In genomic region chr5:52861368-52861767, GRCh38 we compare ENCODE assay signal across 27 cellular contexts.
DNase-seq lines count a peak whose midpoint lies in the region; ATAC-seq, FAIRE-seq and TF ChIP-seq lines count a peak whose summit lies in the region.
"Had no signal": no experiment of that assay in that cellular context is flagged by ENCODE, and none has a peak within 500 bp of the region (broad histone marks: within the 10 kb centered on the region; RNA-seq: fewer than 3 reads in every experiment).

No MANE protein-coding gene starts in this region.

- H3K27me3 ChIP-seq in gastroesophageal sphincter (no peaks in the 10 kb centered on the region), small intestine (ENCODE audit: control insufficient read depth in 2 of 2, insufficient read depth in 2 of 2, low read length in 2 of 2) (no peaks in the 10 kb centered on the region)
- H3K27me3 ChIP-seq: MG63 had no signal

- peaks cover 0 to 25% of the 10 kb centered on the region in 2 donors for H3K36me3 ChIP-seq in gastroesophageal sphincter
- peaks cover 0 to 1% of the 10 kb centered on the region in 2 donors for H3K36me3 ChIP-seq in small intestine (ENCODE audit: control insufficient read depth in 2 of 2, insufficient read depth in 2 of 2, low read length in 2 of 2)
- H3K36me3 ChIP-seq: MG63 had no signal

- H3K27ac ChIP-seq in C4-2B (peak overlapping the region; percentile 60), gastroesophageal sphincter (peak overlapping the region in 3 of 4 donors; percentile 5 to 51 (median 34)), small intestine (ENCODE audit: low read depth in 1 of 2, low read length in 1 of 2) (no peak overlapping the region)
- H3K27ac ChIP-seq: PC-9 had no signal

- no peak for TF ChIP-seq EP300 in gastroesophageal sphincter (IDR thresholded peaks at IDR 0.05)

- H3K4me1 Mint-ChIP-seq in chondrocyte (ENCODE audit: low read depth): peaks cover 57% of the 10 kb centered on the region
- H3K4me1 Mint-ChIP-seq in effector memory CD8-positive, alpha-beta T cell (ENCODE audit: low read depth in 2 of 2): no peaks in the 10 kb centered on the region
- H3K4me1 Mint-ChIP-seq: CD4-positive, CD25-positive, alpha-beta regulatory T cell; GM23338; H9; IgD-negative memory B cell had no signal

- H3K4me1 ChIP-seq in gastroesophageal sphincter (peaks cover 10 to 58% (median 16%) of the 10 kb centered on the region in 3 donors), small intestine (ENCODE audit: control insufficient read depth in 2 of 2, insufficient read depth in 1 of 2, low read depth in 1 of 2, low read length in 1 of 2) (no peaks in the 10 kb centered on the region)

- TF ChIP-seq CTCF in C4-2B (conservative IDR thresholded peaks at IDR 0.05) (no peak), chondrocyte (IDR thresholded peaks at IDR 0.05) (no peak), gastroesophageal sphincter (IDR thresholded peaks at IDR 0.05) (no peak)

- ATAC-seq in gastroesophageal sphincter (no peak), GM19467 (IDR thresholded peaks at IDR 0.05; ENCODE audit: unreplicated experiment) (no peak)
- ATAC-seq in effector memory CD8-positive, alpha-beta T cell (replicated peaks): no peak
- ATAC-seq: GM23338 had no signal

- no peaks in the 10 kb centered on the region for H3K27me3 Mint-ChIP-seq in chondrocyte (ENCODE audit: low read depth)
- no peaks in the 10 kb centered on the region for H3K27me3 Mint-ChIP-seq in effector memory CD8-positive, alpha-beta T cell
- H3K27me3 Mint-ChIP-seq: IgD-negative memory B cell had no signal

- no peak overlapping the region for H3K4me3 ChIP-seq in gastroesophageal sphincter
- H3K4me3 ChIP-seq in small intestine (ENCODE audit: low read depth in 1 of 2, low read length in 2 of 2): no peak overlapping the region
- H3K4me3 ChIP-seq: GM23338, MG63, PC-9 had no signal

- FAIRE-seq in small intestine (lab: Jason Lieb, UNC): no peak
- FAIRE-seq: GM18507 had no signal

- H3K27ac Mint-ChIP-seq in chondrocyte (ENCODE audit: unreplicated experiment): peak overlapping the region; percentile 32
- no peak overlapping the region for H3K27ac Mint-ChIP-seq in effector memory CD8-positive, alpha-beta T cell
- H3K27ac Mint-ChIP-seq: CD4-positive, CD25-positive, alpha-beta regulatory T cell; GM23338; H9; IgD-negative memory B cell had no signal

- peak; percentile 20 for DNase-seq in M059J (ENCODE audit: low read depth)
- no peak for DNase-seq in chondrocyte (ENCODE audit: low spot score)
- no peak for DNase-seq in small intestine
- DNase-seq in effector memory CD8-positive, alpha-beta T cell: no peak
- no peak for DNase-seq in EL
- DNase-seq: 8988T; ACHN; CD4-positive, CD25-positive, alpha-beta regulatory T cell; DMS153; DND-41; H9; MG63; NCI-H1105 treated with DMSO at 0.1 percent for 48 hours; NCI-H2029; NCI-H446 treated with DMSO at 0.1 percent for 48 hours; NCI-H526; NCI-H82; NK-92 treated with Interleukin-12 subunit alpha and Interleukin-12 subunit beta, amount 100 ng/mL, for 24 hours; RPMI8226; SK-N-SH had no signal

- H3K9me3 Mint-ChIP-seq in chondrocyte (ENCODE audit: low read depth): no peaks in the 10 kb centered on the region
- no peaks in the 10 kb centered on the region for H3K9me3 Mint-ChIP-seq in effector memory CD8-positive, alpha-beta T cell
- H3K9me3 Mint-ChIP-seq: CD4-positive, CD25-positive, alpha-beta regulatory T cell; GM23338; H9; IgD-negative memory B cell had no signal

- no peak for TF ChIP-seq POLR2A in gastroesophageal sphincter (IDR thresholded peaks at IDR 0.05)

- 85 to 89% methylated on average over 3 to 5 of the region's 5 CpGs for WGBS in gastroesophageal sphincter (ENCODE audit: low coverage in 1 of 2), 2 donors
- WGBS in small intestine, 3 donors: 88 to 93% (median 92%) methylated on average over 5 of the region's 5 CpGs

- peaks cover 8% of the 10 kb centered on the region for H3K36me3 Mint-ChIP-seq in chondrocyte (ENCODE audit: low read depth)
- peaks cover 4% of the 10 kb centered on the region for H3K36me3 Mint-ChIP-seq in effector memory CD8-positive, alpha-beta T cell (ENCODE audit: insufficient read depth)
- H3K36me3 Mint-ChIP-seq: CD4-positive, CD25-positive, alpha-beta regulatory T cell; IgD-negative memory B cell had no signal

- no peaks in the 10 kb centered on the region for H3K9me3 ChIP-seq in gastroesophageal sphincter
- H3K9me3 ChIP-seq in small intestine (ENCODE audit: control insufficient read depth, low read depth): no peaks in the 10 kb centered on the region
- H3K9me3 ChIP-seq: MG63, SK-N-SH had no signal

- no peak overlapping the region for H3K4me3 Mint-ChIP-seq in chondrocyte (ENCODE audit: unreplicated experiment)
- H3K4me3 Mint-ChIP-seq in effector memory CD8-positive, alpha-beta T cell: no peak overlapping the region
- H3K4me3 Mint-ChIP-seq: CD4-positive, CD25-positive, alpha-beta regulatory T cell; GM23338; H9; IgD-negative memory B cell had no signal

Comparison
In these comparisons a context has a peak if more than half of its experiments do, and no peak if none do; other contexts are left out.
1. H3K27ac ChIP-seq: peak in C4-2B (single experiment) and gastroesophageal sphincter (3 of 4); none in small intestine (0 of 2).